21 cellular contexts compared by ENCODE assay signal in the genomic region with DNA sequence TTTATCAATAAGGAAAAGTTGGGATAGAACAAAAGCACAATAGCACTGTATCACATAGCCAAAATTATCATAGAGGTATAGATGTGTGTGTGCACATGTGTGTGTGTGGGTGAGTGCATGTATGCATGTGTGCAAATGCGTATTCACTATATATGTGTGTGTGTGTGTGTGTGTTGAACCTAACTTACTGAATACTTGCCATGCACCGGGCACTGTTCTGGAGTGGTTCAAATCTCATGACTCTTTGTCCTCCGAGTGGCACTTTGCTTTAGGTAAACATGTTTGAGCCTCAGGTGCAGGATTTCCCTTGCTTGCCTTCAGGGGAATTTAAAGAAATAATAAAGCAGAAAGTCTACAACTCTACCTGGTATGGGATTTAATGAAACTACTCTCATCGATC.
"Had no signal": no experiment of that assay in that cellular context is flagged by ENCODE, and none has a peak within 500 bp of the region (broad histone marks: within the 10 kb centered on the region; RNA-seq: fewer than 3 reads in every experiment).

No MANE protein-coding gene starts in this region.

- H3K36me3 Mint-ChIP-seq: activated naive CD8-positive, alpha-beta T cell treated with anti-CD3 and anti-CD28 coated beads, Interleukin-2, amount 10 ng/mL, durations not matched to agents 7 days and 5 days had no signal

- H3K4me1 ChIP-seq: adrenal gland, colonic mucosa, SJSA1 had no signal

- H3K4me1 Mint-ChIP-seq: activated naive CD8-positive, alpha-beta T cell treated with anti-CD3 and anti-CD28 coated beads, Interleukin-2, amount 10 ng/mL, durations not matched to agents 7 days and 5 days had no signal

- DNase-seq: activated CD4-positive, alpha-beta T cell treated with anti-CD3 and anti-CD28 coated beads for 4 hours; activated CD8-positive, alpha-beta memory T cell treated with anti-CD3 and anti-CD28 coated beads, Interleukin-2, amount 50 U/mL, for 4 hours; activated CD8-positive, alpha-beta T cell treated with anti-CD3 and anti-CD28 coated beads for 36 hours; activated naive CD4-positive, alpha-beta T cell treated with anti-CD3 and anti-CD28 coated beads, Interleukin-2, amount 50 U/mL, for 16 hours; activated naive CD8-positive, alpha-beta T cell treated with anti-CD3 and anti-CD28 coated beads, Interleukin-2, amount 10 ng/mL, durations not matched to agents 7 days and 5 days; adrenal gland; anterior cingulate cortex; caudate nucleus; colonic mucosa; Karpas-422; MM.1S; NCI-H1930; NCI-H69; NK-92 treated with Interleukin-12 subunit alpha and Interleukin-12 subunit beta, amount 100 ng/mL, for 24 hours; RPMI8226; SHP77 had no signal

- ATAC-seq: activated CD4-positive, CD25-positive, alpha-beta regulatory T cell treated with anti-CD3 and anti-CD28 coated beads, Interleukin-2, amount 50 U/mL, for 24 hours; activated CD8-positive, alpha-beta T cell treated with anti-CD3 and anti-CD28 coated beads for 36 hours; Panc1; SK-N-SH treated with all-trans-retinoic acid at 6 μM for 48 hours had no signal

- H3K27ac Mint-ChIP-seq: activated CD8-positive, alpha-beta T cell treated with anti-CD3 and anti-CD28 coated beads for 36 hours; activated naive CD8-positive, alpha-beta T cell treated with anti-CD3 and anti-CD28 coated beads, Interleukin-2, amount 10 ng/mL, durations not matched to agents 7 days and 5 days; T-helper 2 cell treated with Interferon-gamma antibody and Interleukin-4, amounts not matched to agents 5 μg/mL and 100 μg/mL, for 36 hours had no signal

- H3K27ac ChIP-seq: adrenal gland, colonic mucosa, SJSA1 had no signal

- H3K27me3 ChIP-seq: colonic mucosa, SJSA1 had no signal

- H3K9me3 ChIP-seq: adrenal gland, colonic mucosa, SJSA1 had no signal

- H3K9me3 Mint-ChIP-seq: activated CD8-positive, alpha-beta T cell treated with anti-CD3 and anti-CD28 coated beads for 36 hours; activated naive CD8-positive, alpha-beta T cell treated with anti-CD3 and anti-CD28 coated beads, Interleukin-2, amount 10 ng/mL, durations not matched to agents 7 days and 5 days; T-helper 2 cell treated with Interferon-gamma antibody and Interleukin-4, amounts not matched to agents 5 μg/mL and 100 μg/mL, for 36 hours had no signal

- H3K4me3 ChIP-seq: adrenal gland, colonic mucosa, SJSA1 had no signal

- H3K36me3 ChIP-seq: adrenal gland, colonic mucosa had no signal

- H3K4me3 Mint-ChIP-seq: activated CD8-positive, alpha-beta T cell treated with anti-CD3 and anti-CD28 coated beads for 36 hours; activated naive CD8-positive, alpha-beta T cell treated with anti-CD3 and anti-CD28 coated beads, Interleukin-2, amount 10 ng/mL, durations not matched to agents 7 days and 5 days; T-helper 2 cell treated with Interferon-gamma antibody and Interleukin-4, amounts not matched to agents 5 μg/mL and 100 μg/mL, for 36 hours had no signal
